ENCODE assay signal across 26 cellular contexts in genomic region chr14:84767434-84767833, GRCh38.
"Had no signal": no experiment of that assay in that cellular context is flagged by ENCODE, and none has a peak within 500 bp of the region (broad histone marks: within the 10 kb centered on the region; RNA-seq: fewer than 3 reads in every experiment).

No MANE protein-coding gene starts in this region.

- H3K4me1 ChIP-seq: esophagus squamous epithelium, gastrocnemius medialis, heart right ventricle, left lung, lower lobe of right lung had no signal

- H3K9me3 ChIP-seq: gastrocnemius medialis had no signal

- H3K4me3 ChIP-seq: coronary artery, dorsolateral prefrontal cortex, esophagus squamous epithelium, gastrocnemius medialis, heart right ventricle, left lung, lower lobe of right lung, mucosa of descending colon had no signal

- DNase-seq: dermis blood vessel endothelial cell; dorsolateral prefrontal cortex; effector CD4-positive, alpha-beta T cell; effector memory CD4-positive, alpha-beta T cell; erythroblast; esophagus squamous epithelium; foreskin fibroblast; foreskin melanocyte; gastrocnemius medialis; glutamatergic neuron; head of caudate nucleus; heart right ventricle; hippocampal formation; left cardiac atrium; left lung; left ventricle myocardium superior; lower lobe of right lung; mesenchymal stem cell; mucosa of descending colon; naive B cell had no signal

- ATAC-seq: esophagus mucosa, gastrocnemius medialis, heart right ventricle, left cardiac atrium, left lung, left ventricle myocardium superior, lower lobe of right lung, mucosa of descending colon had no signal

- H3K36me3 ChIP-seq: esophagus squamous epithelium, gastrocnemius medialis, heart right ventricle, left lung, lower lobe of right lung had no signal

- H3K27ac ChIP-seq: coronary artery, dorsolateral prefrontal cortex, epithelial cell of prostate, esophagus squamous epithelium, gastrocnemius medialis, heart right ventricle, left lung, lower lobe of right lung had no signal

- H3K27me3 ChIP-seq: dorsolateral prefrontal cortex, esophagus squamous epithelium, gastrocnemius medialis, heart right ventricle, left lung had no signal

- FAIRE-seq: endometrium, islet of Langerhans, keratinocyte had no signal
